ENCODE assay signal across 8 cellular contexts in genomic region chr17:29723283-29724047, GRCh38.
DNase-seq lines count a peak whose midpoint lies in the region; ATAC-seq and TF ChIP-seq lines count a peak whose summit lies in the region.

No MANE protein-coding gene starts in this region.

- POLR2A ChIA-PET in naive thymus-derived CD4-positive, alpha-beta T cell (lab: Charles Lee), result interaction anchor here (0.6 to 5.4 kb wide), 16 partner anchors 9 to 107 kb away, joined by 3 to 102 read pairs (median 4); no protein-coding TSS in a partner anchor
- POLR2A ChIA-PET in PC-3 (lab: Charles Lee; ENCODE audit: unreplicated experiment), result no interaction called here

- BruUV-seq in PC-3 (replicated peaks; lab: Mats Ljungman, UMichigan), result no TSS peak

- H3K27ac ChIP-seq in naive thymus-derived CD4-positive, alpha-beta T cell (ENCODE audit: low read depth, low read length), result peak overlapping the region; percentile 72
- H3K27ac ChIP-seq in PC-3 (ENCODE audit: low read length), result no peak overlapping the region

- no peak overlapping the region for H2AFZ ChIP-seq in PC-3 (ENCODE audit: low read length)

- peak overlapping the region; percentile 57 for H3K4me3 Mint-ChIP-seq in activated T-helper 17 cell treated with anti-CD3 and anti-CD28 coated beads, Interleukin-2, amount 50 U/mL, for 72 hours
- peak overlapping the region; percentile 55 to 92 (median 74) for H3K4me3 Mint-ChIP-seq in naive thymus-derived CD4-positive, alpha-beta T cell

- no peaks in the 10 kb centered on the region for H3K36me3 ChIP-seq in naive thymus-derived CD4-positive, alpha-beta T cell (ENCODE audit: control insufficient read depth in 2 of 3, insufficient read depth in 3 of 3, low read length in 3 of 3)
- no peaks in the 10 kb centered on the region; the same call in 1 of the 2 replicates for H3K36me3 ChIP-seq in PC-3 (ENCODE audit: low read depth, low read length)

- peaks cover 21% of the 10 kb centered on the region for H3K36me3 Mint-ChIP-seq in activated T-helper 17 cell treated with anti-CD3 and anti-CD28 coated beads, Interleukin-2, amount 50 U/mL, for 72 hours (ENCODE audit: low read depth)
- peaks cover 4 to 23% (median 16%) of the 10 kb centered on the region in 5 donors for H3K36me3 Mint-ChIP-seq in naive thymus-derived CD4-positive, alpha-beta T cell

- peaks cover 58 to 77% of the 10 kb centered on the region in 2 donors for H3K4me1 ChIP-seq in naive thymus-derived CD4-positive, alpha-beta T cell (ENCODE audit: control insufficient read depth in 2 of 2, insufficient read depth in 2 of 2, low read length in 2 of 2)
- H3K4me1 ChIP-seq in PC-3 (ENCODE audit: insufficient read depth, low read length), result peaks cover 16% of the 10 kb centered on the region; the same call in 1 of the 2 replicates

- ATAC-seq in HG03378 (IDR thresholded peaks at IDR 0.05; ENCODE audit: unreplicated experiment) (peak; percentile 3), PC-3 (no peak)
- ATAC-seq in activated T-helper 17 cell treated with anti-CD3 and anti-CD28 coated beads, Interleukin-2, amount 50 U/mL, for 72 hours (replicated peaks), result peak; percentile 41
- ATAC-seq in naive thymus-derived CD4-positive, alpha-beta T cell, result peak; percentile 40

- H3K27me3 Mint-ChIP-seq in activated T-helper 17 cell treated with anti-CD3 and anti-CD28 coated beads, Interleukin-2, amount 50 U/mL, for 72 hours, result no peaks in the 10 kb centered on the region
- H3K27me3 Mint-ChIP-seq in naive thymus-derived CD4-positive, alpha-beta T cell, result no peaks in the 10 kb centered on the region

- no peaks in the 10 kb centered on the region for H3K9me3 Mint-ChIP-seq in activated T-helper 17 cell treated with anti-CD3 and anti-CD28 coated beads, Interleukin-2, amount 50 U/mL, for 72 hours
- peaks cover 0 to 10% (median 0%) of the 10 kb centered on the region in 11 donors for H3K9me3 Mint-ChIP-seq in naive thymus-derived CD4-positive, alpha-beta T cell

- no peak overlapping the region for H3K4me2 ChIP-seq in PC-3 (ENCODE audit: low read length)

- no peaks in the 10 kb centered on the region for H3K9me2 ChIP-seq in PC-3 (replicated peaks; ENCODE audit: low read length)

- CTCF ChIA-PET in naive thymus-derived CD4-positive, alpha-beta T cell (lab: Charles Lee), result interaction anchor here (0.6 to 2.5 kb wide), 13 partner anchors 9 to 661 kb away, joined by 3 to 10 read pairs (median 4); no protein-coding TSS in a partner anchor
- CTCF ChIA-PET in PC-3 (lab: Charles Lee), result no interaction called here

- no peak for TF ChIP-seq CTCF in PC-3 (conservative IDR thresholded peaks at IDR 0.05; ENCODE audit: low read depth, low read length)

- peaks cover 52% of the 10 kb centered on the region for H3K4me1 Mint-ChIP-seq in activated T-helper 17 cell treated with anti-CD3 and anti-CD28 coated beads, Interleukin-2, amount 50 U/mL, for 72 hours
- H3K4me1 Mint-ChIP-seq in naive thymus-derived CD4-positive, alpha-beta T cell, result peaks cover 57 to 94% (median 85%) of the 10 kb centered on the region in 7 donors

- H3K9me3 ChIP-seq in naive thymus-derived CD4-positive, alpha-beta T cell (ENCODE audit: control insufficient read depth in 2 of 3, low read length in 3 of 3), result no peaks in the 10 kb centered on the region
- no peaks in the 10 kb centered on the region for H3K9me3 ChIP-seq in PC-3 (ENCODE audit: low read length)

- H3K27me3 ChIP-seq in naive thymus-derived CD4-positive, alpha-beta T cell (ENCODE audit: control insufficient read depth in 2 of 2, insufficient read depth in 2 of 2, low read length in 2 of 2), result no peaks in the 10 kb centered on the region
- H3K27me3 ChIP-seq in PC-3 (ENCODE audit: low read length), result no peaks in the 10 kb centered on the region

- DNase-seq in GDM1 (lab: John Stamatoyannopoulos, UW), result peak; percentile 44
- DNase-seq in naive thymus-derived CD4-positive, alpha-beta T cell, result peak in 6 of 9 donors; percentile 25 to 47 (median 32)
- DNase-seq in NCI-H524 treated with DMSO at 0.1 percent for 48 hours (lab: John Stamatoyannopoulos, UW), result no peak
- no peak for DNase-seq in PC-3
- no peak for DNase-seq in NCI-H1436 treated with DMSO at 0.1 percent for 48 hours (lab: John Stamatoyannopoulos, UW)
- DNase-seq in medulla oblongata (ENCODE audit: extremely low spot score), result no peak

- H3K9ac ChIP-seq in PC-3 (ENCODE audit: low read length), result no peak overlapping the region

- no peaks in the 10 kb centered on the region for H4K20me1 ChIP-seq in PC-3 (ENCODE audit: low read length)

- H3K79me2 ChIP-seq in PC-3 (ENCODE audit: low read length), result no peaks in the 10 kb centered on the region

- peak overlapping the region; percentile 80 for H3K27ac Mint-ChIP-seq in activated T-helper 17 cell treated with anti-CD3 and anti-CD28 coated beads, Interleukin-2, amount 50 U/mL, for 72 hours
- H3K27ac Mint-ChIP-seq in naive thymus-derived CD4-positive, alpha-beta T cell, result peak overlapping the region; percentile 47 to 98 (median 92)

- peak overlapping the region; percentile 32 for H3K4me3 ChIP-seq in naive thymus-derived CD4-positive, alpha-beta T cell (ENCODE audit: low read length)
- no peak overlapping the region for H3K4me3 ChIP-seq in PC-3 (ENCODE audit: low read length)

- no peaks in the 10 kb centered on the region for H3F3A ChIP-seq in PC-3 (ENCODE audit: low read length, unreplicated experiment)

- intact Hi-C loops in naive thymus-derived CD4-positive, alpha-beta T cell (cut with micrococcal nuclease), result loop anchor here (1.0 to 5.0 kb wide), 5 partner anchors 17 to 41 kb away; no protein-coding TSS in a partner anchor
- intact Hi-C loops in PC-3 (cut with micrococcal nuclease), result no loop called here

Comparison
In these comparisons a context has a peak if more than half of its experiments do, and no peak if none do; other contexts are left out.
1. DNase-seq: peak in GDM1 (single experiment) and naive thymus-derived CD4-positive, alpha-beta T cell (6 of 9); none in NCI-H524 treated with DMSO at 0.1 percent for 48 hours (single experiment), PC-3 (single experiment), NCI-H1436 treated with DMSO at 0.1 percent for 48 hours (single experiment) and medulla oblongata (single experiment).